ENCODE assay signal across 20 cellular contexts in genomic region chr5:56641635-56642255, GRCh38.
DNase-seq lines count a peak whose midpoint lies in the region; ATAC-seq, FAIRE-seq and TF ChIP-seq lines count a peak whose summit lies in the region.
"Had no signal": no experiment of that assay in that cellular context is flagged by ENCODE, and none has a peak within 500 bp of the region (broad histone marks: within the 10 kb centered on the region; RNA-seq: fewer than 3 reads in every experiment).

No MANE protein-coding gene starts in this region.

- H3K36me3 ChIP-seq in GM23338 (ENCODE audit: insufficient read depth) (no peaks in the 10 kb centered on the region), endothelial cell of umbilical vein (ENCODE audit: control insufficient read depth in 2 of 2, extremely low read depth in 1 of 2, insufficient read depth in 2 of 2, low read length in 2 of 2) (no peaks in the 10 kb centered on the region), thyroid gland (no peaks in the 10 kb centered on the region)
- H3K36me3 ChIP-seq: SJSA1 had no signal

- POLR2A ChIA-PET in endothelial cell of umbilical vein (lab: Charles Lee), result no interaction called here

- H3K27ac Mint-ChIP-seq in GM23338 (no peak overlapping the region), naive B cell (peak overlapping the region in 4 of 6 donors; percentile 8 to 87 (median 36))
- no peak overlapping the region for H3K27ac Mint-ChIP-seq in activated T-cell treated with anti-CD3 and anti-CD28 coated beads, Interleukin-2, amount 50 U/mL, for 72 hours

- H3K4me1 ChIP-seq in GM23338 (ENCODE audit: insufficient read depth) (peaks cover 19% of the 10 kb centered on the region), endothelial cell of umbilical vein (ENCODE audit: control insufficient read depth, extremely low read depth, insufficient read depth, low read length) (peaks cover 13% of the 10 kb centered on the region), thyroid gland (peaks cover 31 to 36% of the 10 kb centered on the region in 2 donors)

- DNase-seq in GM23338 (ENCODE audit: low spot score), result no peak
- peak; percentile 37 for DNase-seq in endothelial cell of umbilical vein (ENCODE audit: low read depth, low spot score)
- DNase-seq in naive B cell, result no peak
- peak; percentile 69 for DNase-seq in thyroid gland
- no peak for DNase-seq in activated T-cell treated with anti-CD3 and anti-CD28 coated beads, Interleukin-2, amount 50 U/mL, for 72 hours
- DNase-seq: CD8-positive, alpha-beta memory T cell; DMS 273 treated with DMSO at 0.1 percent for 48 hours; GF-D8; Kasumi-1; NCI-H1105; NCI-H1694; NCI-H2107; NCI-H226; NCI-H524 treated with DMSO at 0.1 percent for 48 hours had no signal

- dilution Hi-C loops in endothelial cell of umbilical vein (cut with MboI; ENCODE audit: extremely low pct_ligation_motif_present, low sequenced_read_pairs), result no loop called here

- H3K4me3 ChIP-seq in GM23338 (no peak overlapping the region), endothelial cell of umbilical vein (replicated peaks in 1 of 3; ENCODE audit: insufficient read depth in 1 of 3, low read depth in 1 of 3, low read length in 3 of 3) (no peak overlapping the region), thyroid gland (replicated peaks in 1 of 3) (no peak overlapping the region)
- H3K4me3 ChIP-seq: SJSA1 had no signal

- no peaks in the 10 kb centered on the region for H3K9me1 ChIP-seq in endothelial cell of umbilical vein (replicated peaks; ENCODE audit: control insufficient read depth, extremely low read depth, insufficient read depth, low read length)

- H3K27me3 Mint-ChIP-seq in GM23338 (ENCODE audit: insufficient read depth, low read depth, poor library complexity), result peaks cover 8% of the 10 kb centered on the region
- H3K27me3 Mint-ChIP-seq in naive B cell, result no peaks in the 10 kb centered on the region
- H3K27me3 Mint-ChIP-seq in activated T-cell treated with anti-CD3 and anti-CD28 coated beads, Interleukin-2, amount 50 U/mL, for 72 hours (ENCODE audit: low read depth), result no peaks in the 10 kb centered on the region

- H3F3A ChIP-seq in GM23338 (replicated peaks; ENCODE audit: low read depth), result no peaks in the 10 kb centered on the region

- ATAC-seq in GM23338 (no peak), naive B cell (ENCODE audit: low read depth in 2 of 2) (no peak), GM21528 (IDR thresholded peaks at IDR 0.05; ENCODE audit: low FRiP score, unreplicated experiment) (no peak), GM18868 (IDR thresholded peaks at IDR 0.05; ENCODE audit: unreplicated experiment) (no peak)
- no peak for ATAC-seq in activated T-cell treated with anti-CD3 and anti-CD28 coated beads, Interleukin-2, amount 50 U/mL, for 72 hours (replicated peaks in 1 of 2)

- CTCF ChIA-PET in endothelial cell of umbilical vein (lab: Charles Lee), result interaction anchor here (1.0 kb wide), 1 partner anchor 24 kb away, joined by 3 read pairs; no protein-coding TSS in a partner anchor

- no peaks in the 10 kb centered on the region for H3K9me2 ChIP-seq in GM23338 (ENCODE audit: insufficient read depth)

- H3K27me3 ChIP-seq in GM23338 (ENCODE audit: insufficient read depth) (no peaks in the 10 kb centered on the region), endothelial cell of umbilical vein (ENCODE audit: control insufficient read depth in 2 of 2, insufficient read depth in 2 of 2, low read length in 2 of 2) (no peaks in the 10 kb centered on the region), thyroid gland (no peaks in the 10 kb centered on the region)
- H3K27me3 ChIP-seq: SJSA1 had no signal

- H3K4me2 ChIP-seq in GM23338 (peak overlapping the region; percentile 30; the same call in 1 of the 2 replicates), endothelial cell of umbilical vein (ENCODE audit: insufficient read depth, low read length) (no peak overlapping the region)

- H3K4me3 Mint-ChIP-seq in GM23338, result no peak overlapping the region
- no peak overlapping the region for H3K4me3 Mint-ChIP-seq in naive B cell
- no peak overlapping the region for H3K4me3 Mint-ChIP-seq in activated T-cell treated with anti-CD3 and anti-CD28 coated beads, Interleukin-2, amount 50 U/mL, for 72 hours
- H3K4me3 Mint-ChIP-seq: CD8-positive, alpha-beta memory T cell had no signal

- H3K9me3 ChIP-seq in endothelial cell of umbilical vein (replicated peaks; ENCODE audit: control insufficient read depth, insufficient read depth, low read length) (no peaks in the 10 kb centered on the region), thyroid gland (no peaks in the 10 kb centered on the region)
- H3K9me3 ChIP-seq: SJSA1 had no signal

- 28 to 39% methylated on average over 8 of the region's 8 CpGs for WGBS in thyroid gland, 2 donors

- no peaks in the 10 kb centered on the region for H3K36me3 Mint-ChIP-seq in GM23338 (ENCODE audit: low read depth)
- no peaks in the 10 kb centered on the region for H3K36me3 Mint-ChIP-seq in naive B cell
- no peaks in the 10 kb centered on the region for H3K36me3 Mint-ChIP-seq in activated T-cell treated with anti-CD3 and anti-CD28 coated beads, Interleukin-2, amount 50 U/mL, for 72 hours (ENCODE audit: insufficient read depth in 2 of 2)

- intact Hi-C loops in endothelial cell of umbilical vein (cut with micrococcal nuclease), result no loop called here
- intact Hi-C loops in thyroid gland (cut with DNase I), result no loop called here

- TF ChIP-seq CTCF in GM23338 (conservative IDR thresholded peaks at IDR 0.05; ENCODE audit: low read depth in 2 of 2) (no peak), endothelial cell of umbilical vein (IDR thresholded peaks at IDR 0.05; ENCODE audit: extremely low read depth in 1 of 2, insufficient read depth in 1 of 2, low read depth in 1 of 2, low read length in 2 of 2) (no peak), thyroid gland (IDR thresholded peaks at IDR 0.05) (peak in 1 of 6 experiments; percentile 12)

- TF ChIP-seq POLR2A in endothelial cell of umbilical vein (IDR thresholded peaks at IDR 0.05; ENCODE audit: low read depth, low read length) (no peak), thyroid gland (IDR thresholded peaks at IDR 0.05) (no peak)

- H2AFZ ChIP-seq in GM23338, result no peak overlapping the region
- no peak overlapping the region for H2AFZ ChIP-seq in endothelial cell of umbilical vein (ENCODE audit: low read depth, low read length)

- H3K27ac ChIP-seq in GM23338 (ENCODE audit: low read depth) (no peak overlapping the region), endothelial cell of umbilical vein (ENCODE audit: insufficient read depth, low read depth, low read length) (no peak overlapping the region), thyroid gland (peak overlapping the region; percentile 6 to 32 (median 16))
- H3K27ac ChIP-seq: SJSA1 had no signal

- no peak for FAIRE-seq in endothelial cell of umbilical vein (lab: Jason Lieb, UNC)
- FAIRE-seq: GM12891, GM18507, H1 had no signal

- no peaks in the 10 kb centered on the region for H3K79me2 ChIP-seq in GM23338 (replicated peaks; ENCODE audit: insufficient read depth)
- no peaks in the 10 kb centered on the region for H3K79me2 ChIP-seq in endothelial cell of umbilical vein (ENCODE audit: control insufficient read depth, insufficient read depth, low read length)

- no peaks in the 10 kb centered on the region for H3K9me3 Mint-ChIP-seq in GM23338
- H3K9me3 Mint-ChIP-seq in naive B cell, result no peaks in the 10 kb centered on the region
- no peaks in the 10 kb centered on the region for H3K9me3 Mint-ChIP-seq in activated T-cell treated with anti-CD3 and anti-CD28 coated beads, Interleukin-2, amount 50 U/mL, for 72 hours
- H3K9me3 Mint-ChIP-seq: CD8-positive, alpha-beta memory T cell had no signal

- H3K9ac ChIP-seq in endothelial cell of umbilical vein (replicated peaks; ENCODE audit: extremely low read depth, insufficient read depth, low read length), result no peak overlapping the region

- H3K4me1 Mint-ChIP-seq in GM23338 (peaks cover 30% of the 10 kb centered on the region), naive B cell (peaks cover 32 to 36% (median 32%) of the 10 kb centered on the region in 3 donors)
- peaks cover 1% of the 10 kb centered on the region for H3K4me1 Mint-ChIP-seq in activated T-cell treated with anti-CD3 and anti-CD28 coated beads, Interleukin-2, amount 50 U/mL, for 72 hours (ENCODE audit: low read depth)

- BruUV-seq in endothelial cell of umbilical vein (replicated peaks; lab: Mats Ljungman, UMichigan), result no TSS peak

- H4K20me1 ChIP-seq in GM23338 (replicated peaks; ENCODE audit: insufficient read depth) (no peaks in the 10 kb centered on the region), endothelial cell of umbilical vein (replicated peaks; ENCODE audit: control insufficient read depth, extremely low read depth, insufficient read depth, low read length) (no peaks in the 10 kb centered on the region)

TF ChIP-seq in GM23338, 12 proteins besides CTCF, POLR2A, EP300 and RAD21 (continues in another document):
- TF ChIP-seq STAT1 (IDR thresholded peaks at IDR 0.05; ENCODE audit: unreplicated experiment) (no peak), EZH2phosphoT487 (IDR thresholded peaks at IDR 0.05; ENCODE audit: unreplicated experiment) (no peak), CREB1 (CRISPR knock-in tag; IDR thresholded peaks at IDR 0.05; ENCODE audit: low read depth) (no peak)

TF ChIP-seq in endothelial cell of umbilical vein, 7 proteins besides CTCF, POLR2A, EP300 and RAD21:
- TF ChIP-seq EZH2 (IDR thresholded peaks at IDR 0.05; ENCODE audit: borderline replicate concordance, low read depth, low read length, severe bottlenecking), result no peak
- TF ChIP-seq JUN (IDR thresholded peaks at IDR 0.05; ENCODE audit: borderline replicate concordance, insufficient read depth, insufficient read length, low read depth), result no peak
- no peak for TF ChIP-seq GATA2 (IDR thresholded peaks at IDR 0.05; ENCODE audit: insufficient read depth, insufficient read length, low read depth, low read length)

Comparison
In these comparisons a context has a peak if more than half of its experiments do, and no peak if none do; other contexts are left out.
1. DNase-seq: peak in endothelial cell of umbilical vein (single experiment) and thyroid gland (2 of 2); none in GM23338 (single experiment), naive B cell (single experiment) and activated T-cell treated with anti-CD3 and anti-CD28 coated beads, Interleukin-2, amount 50 U/mL, for 72 hours (0 of 2).
2. H3K27ac ChIP-seq: peak in thyroid gland (3 of 3); none in GM23338 (single experiment) and endothelial cell of umbilical vein (single experiment).
3. H3K27ac Mint-ChIP-seq: peak in naive B cell (4 of 6); none in GM23338 (single experiment) and activated T-cell treated with anti-CD3 and anti-CD28 coated beads, Interleukin-2, amount 50 U/mL, for 72 hours (single experiment).